28 cellular contexts compared by ENCODE assay signal in the genomic region with DNA sequence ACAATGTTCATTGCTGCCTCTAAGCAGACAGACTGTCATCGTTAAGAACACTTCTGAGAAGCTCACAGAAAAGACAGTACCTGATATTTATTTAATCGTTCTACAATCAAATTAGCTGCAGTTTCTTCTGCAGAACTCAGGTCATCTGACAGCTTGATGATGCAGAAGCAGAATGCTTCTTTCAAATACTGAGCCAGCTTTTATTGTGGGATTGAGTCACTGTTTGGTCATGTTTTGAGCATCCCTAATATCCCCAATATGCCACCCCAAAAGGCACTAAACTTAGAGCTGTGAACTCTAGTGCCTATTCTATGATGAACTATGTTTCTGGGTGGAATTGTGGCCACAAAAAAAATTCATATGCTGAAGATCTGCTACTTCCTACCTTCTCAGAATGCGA. TPM values are rescaled to one million over a fixed set of nuclear protein-coding genes. Genes with fewer than 3 reads are reported as not detected.
"Had no signal": no experiment of that assay in that cellular context is flagged by ENCODE, and none has a peak within 500 bp of the region (broad histone marks: within the 10 kb centered on the region; RNA-seq: fewer than 3 reads in every experiment).

No MANE protein-coding gene starts in this region.

- H3K27ac ChIP-seq: adrenal gland, breast epithelium, coronary artery, dorsolateral prefrontal cortex, esophagus muscularis mucosa had no signal

- FAIRE-seq: frontal cortex had no signal

- H3K4me1 ChIP-seq: adrenal gland, breast epithelium, esophagus muscularis mucosa had no signal

- H3K36me3 ChIP-seq: adrenal gland, breast epithelium, esophagus muscularis mucosa had no signal

- ATAC-seq: activated CD4-positive, alpha-beta T cell treated with anti-CD3 and anti-CD28 coated beads for 36 hours; activated CD8-positive, alpha-beta memory T cell treated with anti-CD3 and anti-CD28 coated beads, Interleukin-2, amount 10 ng/mL, durations not matched to agents 7 days and 5 days; activated CD8-positive, alpha-beta T cell treated with anti-CD3 and anti-CD28 coated beads, Interleukin-2, amount 10 ng/mL, durations not matched to agents 7 days and 5 days; activated naive CD8-positive, alpha-beta T cell treated with anti-CD3 and anti-CD28 coated beads, Interleukin-2, amount 50 U/mL, for 24 hours had no signal

- H3K27me3 ChIP-seq: adrenal gland, breast epithelium, dorsolateral prefrontal cortex, esophagus muscularis mucosa had no signal

- H3K4me3 ChIP-seq: adrenal gland, breast epithelium, coronary artery, dorsolateral prefrontal cortex, esophagus muscularis mucosa had no signal

- H3K9me3 ChIP-seq: adrenal gland, breast epithelium, esophagus muscularis mucosa had no signal

- DNase-seq: activated CD4-positive, alpha-beta memory T cell treated with anti-CD3 and anti-CD28 coated beads for 36 hours; activated CD4-positive, alpha-beta T cell treated with anti-CD3 and anti-CD28 coated beads for 36 hours; activated CD4-positive, alpha-beta T cell treated with anti-CD3 and anti-CD28 coated beads, Interleukin-2, amount 10 ng/mL, durations not matched to agents 24 days and 14 days; activated CD4-positive, CD25-positive, alpha-beta regulatory T cell; activated CD4-positive, CD25-positive, alpha-beta regulatory T cell treated with anti-CD3 and anti-CD28 coated beads, Interleukin-2, amount 50 U/mL, for 72 hours; activated CD8-positive, alpha-beta memory T cell treated with anti-CD3 and anti-CD28 coated beads, Interleukin-2, amount 10 ng/mL, durations not matched to agents 7 days and 5 days; activated CD8-positive, alpha-beta memory T cell treated with anti-CD3 and anti-CD28 coated beads, Interleukin-2, amount 50 U/mL, for 4 hours; activated CD8-positive, alpha-beta T cell treated with anti-CD3 and anti-CD28 coated beads, Interleukin-2, amount 10 ng/mL, durations not matched to agents 7 days and 5 days; activated effector memory CD4-positive, alpha-beta T cell treated with anti-CD3 and anti-CD28 coated beads, Interleukin-2, amount 50 U/mL, for 16 hours; activated naive CD4-positive, alpha-beta T cell treated with anti-CD3 and anti-CD28 coated beads for 36 hours; activated naive CD8-positive, alpha-beta T cell treated with anti-CD3 and anti-CD28 coated beads for 36 hours; activated naive CD8-positive, alpha-beta T cell treated with anti-CD3 and anti-CD28 coated beads, Interleukin-2, amount 50 U/mL, for 24 hours; activated T-cell treated with anti-CD3 and anti-CD28 coated beads, Interleukin-2, amount 50 U/mL, for 1 hour; activated T-cell treated with anti-CD3 and anti-CD28 coated beads, Interleukin-2, amount 50 U/mL, for 48 hours; adrenal gland; amygdala; aorta; dorsolateral prefrontal cortex; effector memory CD4-positive, alpha-beta T cell; endodermal cell; erythroblast; head of caudate nucleus; T-helper 2 cell had no signal

RNA-seq across cellular contexts. Expression of gene NLGN4Y, which starts 51.0 kb away (rescaled TPM):
- total RNA-seq: aorta, cardiac septum had no signal
